1 cellular context compared by ENCODE assay signal in the genomic region with DNA sequence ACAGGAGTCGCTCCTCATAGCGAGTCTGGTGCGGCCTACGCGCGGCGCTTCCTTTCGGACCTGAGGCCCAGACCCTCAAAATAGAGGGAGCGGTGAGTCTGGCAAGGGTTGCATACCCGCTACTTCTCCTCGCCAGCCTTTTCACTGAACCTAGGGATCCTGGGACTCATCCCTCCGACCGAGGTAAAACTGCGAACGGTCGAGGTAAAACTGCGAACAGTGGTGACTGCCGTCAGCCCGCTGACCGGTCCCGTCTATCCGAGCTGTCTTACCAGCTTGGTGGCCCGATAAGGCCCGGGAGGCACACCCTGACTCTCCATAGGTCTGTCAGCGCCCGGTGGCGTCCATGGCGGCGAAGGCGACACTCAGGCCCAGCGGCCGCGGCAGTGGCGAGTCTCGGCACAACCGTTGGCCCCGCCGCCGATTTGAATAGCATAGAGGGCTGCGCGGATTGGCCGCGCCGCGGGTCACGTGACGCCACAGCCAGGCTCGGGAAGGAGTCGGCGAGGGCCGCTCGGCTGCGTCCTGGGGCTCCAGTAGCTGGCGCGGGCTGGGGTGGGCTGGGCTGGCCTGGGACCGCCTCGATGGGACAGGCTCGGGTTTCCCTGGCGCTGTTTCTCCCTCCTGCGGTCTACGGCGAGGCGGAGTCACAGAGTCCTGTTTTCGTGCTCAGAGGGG.
TF ChIP-seq lines count a peak whose summit lies in the region.

A gene with protein sequence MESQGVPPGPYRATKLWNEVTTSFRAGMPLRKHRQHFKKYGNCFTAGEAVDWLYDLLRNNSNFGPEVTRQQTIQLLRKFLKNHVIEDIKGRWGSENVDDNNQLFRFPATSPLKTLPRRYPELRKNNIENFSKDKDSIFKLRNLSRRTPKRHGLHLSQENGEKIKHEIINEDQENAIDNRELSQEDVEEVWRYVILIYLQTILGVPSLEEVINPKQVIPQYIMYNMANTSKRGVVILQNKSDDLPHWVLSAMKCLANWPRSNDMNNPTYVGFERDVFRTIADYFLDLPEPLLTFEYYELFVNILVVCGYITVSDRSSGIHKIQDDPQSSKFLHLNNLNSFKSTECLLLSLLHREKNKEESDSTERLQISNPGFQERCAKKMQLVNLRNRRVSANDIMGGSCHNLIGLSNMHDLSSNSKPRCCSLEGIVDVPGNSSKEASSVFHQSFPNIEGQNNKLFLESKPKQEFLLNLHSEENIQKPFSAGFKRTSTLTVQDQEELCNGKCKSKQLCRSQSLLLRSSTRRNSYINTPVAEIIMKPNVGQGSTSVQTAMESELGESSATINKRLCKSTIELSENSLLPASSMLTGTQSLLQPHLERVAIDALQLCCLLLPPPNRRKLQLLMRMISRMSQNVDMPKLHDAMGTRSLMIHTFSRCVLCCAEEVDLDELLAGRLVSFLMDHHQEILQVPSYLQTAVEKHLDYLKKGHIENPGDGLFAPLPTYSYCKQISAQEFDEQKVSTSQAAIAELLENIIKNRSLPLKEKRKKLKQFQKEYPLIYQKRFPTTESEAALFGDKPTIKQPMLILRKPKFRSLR (minus strand): TSS at position 403 of the 678 bp plus-strand sequence. CDS start 83 bp downstream, at position 320.

TF ChIP-seq in HepG2, 621 proteins besides CTCF, POLR2A, EP300 and RAD21 (continues in another document):
- TF ChIP-seq RFX1 (IDR thresholded peaks at IDR 0.05) (no peak), ZNF260 (CRISPR knock-in tag; IDR thresholded peaks at IDR 0.05; ENCODE audit: borderline replicate concordance, low read depth) (no peak), ZNF24 (IDR thresholded peaks at IDR 0.05) (no peak), ZNF558 (CRISPR knock-in tag; IDR thresholded peaks at IDR 0.05; ENCODE audit: borderline replicate concordance) (0 out of 2 replicates have a peak, but pooled peaks have one; percentile 71), THYN1 (CRISPR knock-in tag; IDR thresholded peaks at IDR 0.05; ENCODE audit: borderline replicate concordance, low read depth) (0 out of 2 replicates have a peak, but pooled peaks have one; percentile 37), ZNF224 (CRISPR knock-in tag; IDR thresholded peaks at IDR 0.05) (no peak), ZNF550 (CRISPR knock-in tag; IDR thresholded peaks at IDR 0.05; ENCODE audit: borderline replicate concordance) (0 out of 2 replicates have a peak, but pooled peaks have one; percentile 10), ZNF180 (CRISPR knock-in tag; IDR thresholded peaks at IDR 0.05; ENCODE audit: borderline replicate concordance, low read depth) (no peak), POGZ (CRISPR knock-in tag; IDR thresholded peaks at IDR 0.05) (peak; percentile 99), PPARG (CRISPR knock-in tag; conservative IDR thresholded peaks at IDR 0.05) (no peak), NCOA1 (CRISPR knock-in tag; IDR thresholded peaks at IDR 0.05) (no peak), ZNF547 (CRISPR knock-in tag; IDR thresholded peaks at IDR 0.05) (peak; percentile 77; the same call in 1 of the 2 replicates), EHMT2 (IDR thresholded peaks at IDR 0.05; ENCODE audit: borderline replicate concordance, low read depth, low read length) (no peak), HHEX (CRISPR knock-in tag; IDR thresholded peaks at IDR 0.05) (no peak), ZFP37 (CRISPR knock-in tag; IDR thresholded peaks at IDR 0.05; ENCODE audit: borderline replicate concordance) (no peak), RFX3 (CRISPR knock-in tag; IDR thresholded peaks at IDR 0.05) (no peak), ZNF75D (CRISPR knock-in tag; IDR thresholded peaks at IDR 0.05; ENCODE audit: borderline replicate concordance) (no peak), AGO2 (optimal IDR thresholded peaks at IDR 0.05; ENCODE audit: low read depth, low read length) (peak; percentile 13), NKX3-1 (CRISPR knock-in tag; IDR thresholded peaks at IDR 0.05) (no peak)
- TF ChIP-seq, protein P1, sequence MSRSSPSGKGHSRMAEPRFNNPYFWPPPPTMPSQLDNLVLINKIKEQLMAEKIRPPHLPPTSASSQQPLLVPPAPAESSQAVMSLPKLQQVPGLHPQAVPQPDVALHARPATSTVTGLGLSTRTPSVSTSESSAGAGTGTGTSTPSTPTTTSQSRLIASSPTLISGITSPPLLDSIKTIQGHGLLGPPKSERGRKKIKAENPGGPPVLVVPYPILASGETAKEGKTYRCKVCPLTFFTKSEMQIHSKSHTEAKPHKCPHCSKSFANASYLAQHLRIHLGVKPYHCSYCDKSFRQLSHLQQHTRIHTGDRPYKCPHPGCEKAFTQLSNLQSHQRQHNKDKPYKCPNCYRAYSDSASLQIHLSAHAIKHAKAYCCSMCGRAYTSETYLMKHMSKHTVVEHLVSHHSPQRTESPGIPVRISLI (CRISPR knock-in tag; IDR thresholded peaks at IDR 0.05; ENCODE audit: borderline replicate concordance), result no peak; the same call in 1 of the 2 replicates
- TF ChIP-seq, protein P2, sequence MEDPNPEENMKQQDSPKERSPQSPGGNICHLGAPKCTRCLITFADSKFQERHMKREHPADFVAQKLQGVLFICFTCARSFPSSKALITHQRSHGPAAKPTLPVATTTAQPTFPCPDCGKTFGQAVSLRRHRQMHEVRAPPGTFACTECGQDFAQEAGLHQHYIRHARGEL (CRISPR knock-in tag; IDR thresholded peaks at IDR 0.05), result no peak
- TF ChIP-seq, protein P3, sequence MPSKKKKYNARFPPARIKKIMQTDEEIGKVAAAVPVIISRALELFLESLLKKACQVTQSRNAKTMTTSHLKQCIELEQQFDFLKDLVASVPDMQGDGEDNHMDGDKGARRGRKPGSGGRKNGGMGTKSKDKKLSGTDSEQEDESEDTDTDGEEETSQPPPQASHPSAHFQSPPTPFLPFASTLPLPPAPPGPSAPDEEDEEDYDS (CRISPR knock-in tag; IDR thresholded peaks at IDR 0.05), result no peak
- TF ChIP-seq, protein P4, sequence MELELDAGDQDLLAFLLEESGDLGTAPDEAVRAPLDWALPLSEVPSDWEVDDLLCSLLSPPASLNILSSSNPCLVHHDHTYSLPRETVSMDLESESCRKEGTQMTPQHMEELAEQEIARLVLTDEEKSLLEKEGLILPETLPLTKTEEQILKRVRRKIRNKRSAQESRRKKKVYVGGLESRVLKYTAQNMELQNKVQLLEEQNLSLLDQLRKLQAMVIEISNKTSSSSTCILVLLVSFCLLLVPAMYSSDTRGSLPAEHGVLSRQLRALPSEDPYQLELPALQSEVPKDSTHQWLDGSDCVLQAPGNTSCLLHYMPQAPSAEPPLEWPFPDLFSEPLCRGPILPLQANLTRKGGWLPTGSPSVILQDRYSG (CRISPR knock-in tag; IDR thresholded peaks at IDR 0.05), result no peak
- TF ChIP-seq, protein P5, sequence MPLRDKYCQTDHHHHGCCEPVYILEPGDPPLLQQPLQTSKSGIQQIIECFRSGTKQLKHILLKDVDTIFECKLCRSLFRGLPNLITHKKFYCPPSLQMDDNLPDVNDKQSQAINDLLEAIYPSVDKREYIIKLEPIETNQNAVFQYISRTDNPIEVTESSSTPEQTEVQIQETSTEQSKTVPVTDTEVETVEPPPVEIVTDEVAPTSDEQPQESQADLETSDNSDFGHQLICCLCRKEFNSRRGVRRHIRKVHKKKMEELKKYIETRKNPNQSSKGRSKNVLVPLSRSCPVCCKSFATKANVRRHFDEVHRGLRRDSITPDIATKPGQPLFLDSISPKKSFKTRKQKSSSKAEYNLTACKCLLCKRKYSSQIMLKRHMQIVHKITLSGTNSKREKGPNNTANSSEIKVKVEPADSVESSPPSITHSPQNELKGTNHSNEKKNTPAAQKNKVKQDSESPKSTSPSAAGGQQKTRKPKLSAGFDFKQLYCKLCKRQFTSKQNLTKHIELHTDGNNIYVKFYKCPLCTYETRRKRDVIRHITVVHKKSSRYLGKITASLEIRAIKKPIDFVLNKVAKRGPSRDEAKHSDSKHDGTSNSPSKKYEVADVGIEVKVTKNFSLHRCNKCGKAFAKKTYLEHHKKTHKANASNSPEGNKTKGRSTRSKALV (CRISPR knock-in tag; IDR thresholded peaks at IDR 0.05), result 0 out of 2 replicates have a peak, but pooled peaks have one; percentile 7
- TF ChIP-seq, protein P6, sequence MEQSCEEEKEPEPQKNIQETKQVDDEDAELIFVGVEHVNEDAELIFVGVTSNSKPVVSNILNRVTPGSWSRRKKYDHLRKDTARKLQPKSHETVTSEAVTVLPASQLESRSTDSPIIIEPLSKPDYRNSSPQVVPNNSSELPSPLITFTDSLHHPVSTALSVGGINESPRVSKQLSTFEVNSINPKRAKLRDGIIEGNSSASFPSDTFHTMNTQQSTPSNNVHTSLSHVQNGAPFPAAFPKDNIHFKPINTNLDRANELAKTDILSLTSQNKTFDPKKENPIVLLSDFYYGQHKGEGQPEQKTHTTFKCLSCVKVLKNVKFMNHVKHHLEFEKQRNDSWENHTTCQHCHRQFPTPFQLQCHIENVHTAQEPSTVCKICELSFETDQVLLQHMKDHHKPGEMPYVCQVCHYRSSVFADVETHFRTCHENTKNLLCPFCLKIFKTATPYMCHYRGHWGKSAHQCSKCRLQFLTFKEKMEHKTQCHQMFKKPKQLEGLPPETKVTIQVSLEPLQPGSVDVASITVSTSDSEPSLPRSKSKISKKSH (CRISPR knock-in tag; IDR thresholded peaks at IDR 0.05; ENCODE audit: borderline replicate concordance), result peak; percentile 52; the same call in 1 of the 2 replicates
- TF ChIP-seq, protein P7, sequence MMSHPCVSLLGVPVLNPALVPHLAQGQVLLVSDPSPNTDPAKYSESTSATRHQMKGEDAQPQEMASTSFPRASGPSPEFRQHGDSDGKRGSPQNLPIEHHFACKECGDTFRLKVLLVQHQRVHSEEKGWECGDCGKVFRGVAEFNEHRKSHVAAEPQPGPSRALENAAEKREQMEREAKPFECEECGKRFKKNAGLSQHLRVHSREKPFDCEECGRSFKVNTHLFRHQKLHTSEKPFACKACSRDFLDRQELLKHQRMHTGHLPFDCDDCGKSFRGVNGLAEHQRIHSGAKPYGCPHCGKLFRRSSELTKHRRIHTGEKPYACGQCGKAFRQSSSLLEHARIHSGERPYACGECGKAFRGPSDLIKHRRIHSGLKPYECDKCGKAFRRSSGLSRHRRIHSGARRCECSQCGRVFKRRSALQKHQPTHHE (CRISPR knock-in tag; IDR thresholded peaks at IDR 0.05; ENCODE audit: borderline replicate concordance), result no peak; the same call in 1 of the 2 replicates
- TF ChIP-seq, protein P8, sequence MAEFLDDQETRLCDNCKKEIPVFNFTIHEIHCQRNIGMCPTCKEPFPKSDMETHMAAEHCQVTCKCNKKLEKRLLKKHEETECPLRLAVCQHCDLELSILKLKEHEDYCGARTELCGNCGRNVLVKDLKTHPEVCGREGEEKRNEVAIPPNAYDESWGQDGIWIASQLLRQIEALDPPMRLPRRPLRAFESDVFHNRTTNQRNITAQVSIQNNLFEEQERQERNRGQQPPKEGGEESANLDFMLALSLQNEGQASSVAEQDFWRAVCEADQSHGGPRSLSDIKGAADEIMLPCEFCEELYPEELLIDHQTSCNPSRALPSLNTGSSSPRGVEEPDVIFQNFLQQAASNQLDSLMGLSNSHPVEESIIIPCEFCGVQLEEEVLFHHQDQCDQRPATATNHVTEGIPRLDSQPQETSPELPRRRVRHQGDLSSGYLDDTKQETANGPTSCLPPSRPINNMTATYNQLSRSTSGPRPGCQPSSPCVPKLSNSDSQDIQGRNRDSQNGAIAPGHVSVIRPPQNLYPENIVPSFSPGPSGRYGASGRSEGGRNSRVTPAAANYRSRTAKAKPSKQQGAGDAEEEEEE (CRISPR knock-in tag; IDR thresholded peaks at IDR 0.05; ENCODE audit: borderline replicate concordance), result no peak
- TF ChIP-seq, protein P9, sequence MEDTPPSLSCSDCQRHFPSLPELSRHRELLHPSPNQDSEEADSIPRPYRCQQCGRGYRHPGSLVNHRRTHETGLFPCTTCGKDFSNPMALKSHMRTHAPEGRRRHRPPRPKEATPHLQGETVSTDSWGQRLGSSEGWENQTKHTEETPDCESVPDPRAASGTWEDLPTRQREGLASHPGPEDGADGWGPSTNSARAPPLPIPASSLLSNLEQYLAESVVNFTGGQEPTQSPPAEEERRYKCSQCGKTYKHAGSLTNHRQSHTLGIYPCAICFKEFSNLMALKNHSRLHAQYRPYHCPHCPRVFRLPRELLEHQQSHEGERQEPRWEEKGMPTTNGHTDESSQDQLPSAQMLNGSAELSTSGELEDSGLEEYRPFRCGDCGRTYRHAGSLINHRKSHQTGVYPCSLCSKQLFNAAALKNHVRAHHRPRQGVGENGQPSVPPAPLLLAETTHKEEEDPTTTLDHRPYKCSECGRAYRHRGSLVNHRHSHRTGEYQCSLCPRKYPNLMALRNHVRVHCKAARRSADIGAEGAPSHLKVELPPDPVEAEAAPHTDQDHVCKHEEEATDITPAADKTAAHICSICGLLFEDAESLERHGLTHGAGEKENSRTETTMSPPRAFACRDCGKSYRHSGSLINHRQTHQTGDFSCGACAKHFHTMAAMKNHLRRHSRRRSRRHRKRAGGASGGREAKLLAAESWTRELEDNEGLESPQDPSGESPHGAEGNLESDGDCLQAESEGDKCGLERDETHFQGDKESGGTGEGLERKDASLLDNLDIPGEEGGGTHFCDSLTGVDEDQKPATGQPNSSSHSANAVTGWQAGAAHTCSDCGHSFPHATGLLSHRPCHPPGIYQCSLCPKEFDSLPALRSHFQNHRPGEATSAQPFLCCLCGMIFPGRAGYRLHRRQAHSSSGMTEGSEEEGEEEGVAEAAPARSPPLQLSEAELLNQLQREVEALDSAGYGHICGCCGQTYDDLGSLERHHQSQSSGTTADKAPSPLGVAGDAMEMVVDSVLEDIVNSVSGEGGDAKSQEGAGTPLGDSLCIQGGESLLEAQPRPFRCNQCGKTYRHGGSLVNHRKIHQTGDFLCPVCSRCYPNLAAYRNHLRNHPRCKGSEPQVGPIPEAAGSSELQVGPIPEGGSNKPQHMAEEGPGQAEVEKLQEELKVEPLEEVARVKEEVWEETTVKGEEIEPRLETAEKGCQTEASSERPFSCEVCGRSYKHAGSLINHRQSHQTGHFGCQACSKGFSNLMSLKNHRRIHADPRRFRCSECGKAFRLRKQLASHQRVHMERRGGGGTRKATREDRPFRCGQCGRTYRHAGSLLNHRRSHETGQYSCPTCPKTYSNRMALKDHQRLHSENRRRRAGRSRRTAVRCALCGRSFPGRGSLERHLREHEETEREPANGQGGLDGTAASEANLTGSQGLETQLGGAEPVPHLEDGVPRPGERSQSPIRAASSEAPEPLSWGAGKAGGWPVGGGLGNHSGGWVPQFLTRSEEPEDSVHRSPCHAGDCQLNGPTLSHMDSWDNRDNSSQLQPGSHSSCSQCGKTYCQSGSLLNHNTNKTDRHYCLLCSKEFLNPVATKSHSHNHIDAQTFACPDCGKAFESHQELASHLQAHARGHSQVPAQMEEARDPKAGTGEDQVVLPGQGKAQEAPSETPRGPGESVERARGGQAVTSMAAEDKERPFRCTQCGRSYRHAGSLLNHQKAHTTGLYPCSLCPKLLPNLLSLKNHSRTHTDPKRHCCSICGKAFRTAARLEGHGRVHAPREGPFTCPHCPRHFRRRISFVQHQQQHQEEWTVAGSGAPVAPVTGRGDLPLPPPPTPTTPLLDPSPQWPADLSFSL (CRISPR knock-in tag; IDR thresholded peaks at IDR 0.05), result no peak
- TF ChIP-seq, protein P10, sequence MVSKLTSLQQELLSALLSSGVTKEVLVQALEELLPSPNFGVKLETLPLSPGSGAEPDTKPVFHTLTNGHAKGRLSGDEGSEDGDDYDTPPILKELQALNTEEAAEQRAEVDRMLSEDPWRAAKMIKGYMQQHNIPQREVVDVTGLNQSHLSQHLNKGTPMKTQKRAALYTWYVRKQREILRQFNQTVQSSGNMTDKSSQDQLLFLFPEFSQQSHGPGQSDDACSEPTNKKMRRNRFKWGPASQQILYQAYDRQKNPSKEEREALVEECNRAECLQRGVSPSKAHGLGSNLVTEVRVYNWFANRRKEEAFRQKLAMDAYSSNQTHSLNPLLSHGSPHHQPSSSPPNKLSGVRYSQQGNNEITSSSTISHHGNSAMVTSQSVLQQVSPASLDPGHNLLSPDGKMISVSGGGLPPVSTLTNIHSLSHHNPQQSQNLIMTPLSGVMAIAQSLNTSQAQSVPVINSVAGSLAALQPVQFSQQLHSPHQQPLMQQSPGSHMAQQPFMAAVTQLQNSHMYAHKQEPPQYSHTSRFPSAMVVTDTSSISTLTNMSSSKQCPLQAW (CRISPR knock-in tag; IDR thresholded peaks at IDR 0.05), result peak; percentile 64
